ENCODE assay signal across 1 cellular context in the genomic region with DNA sequence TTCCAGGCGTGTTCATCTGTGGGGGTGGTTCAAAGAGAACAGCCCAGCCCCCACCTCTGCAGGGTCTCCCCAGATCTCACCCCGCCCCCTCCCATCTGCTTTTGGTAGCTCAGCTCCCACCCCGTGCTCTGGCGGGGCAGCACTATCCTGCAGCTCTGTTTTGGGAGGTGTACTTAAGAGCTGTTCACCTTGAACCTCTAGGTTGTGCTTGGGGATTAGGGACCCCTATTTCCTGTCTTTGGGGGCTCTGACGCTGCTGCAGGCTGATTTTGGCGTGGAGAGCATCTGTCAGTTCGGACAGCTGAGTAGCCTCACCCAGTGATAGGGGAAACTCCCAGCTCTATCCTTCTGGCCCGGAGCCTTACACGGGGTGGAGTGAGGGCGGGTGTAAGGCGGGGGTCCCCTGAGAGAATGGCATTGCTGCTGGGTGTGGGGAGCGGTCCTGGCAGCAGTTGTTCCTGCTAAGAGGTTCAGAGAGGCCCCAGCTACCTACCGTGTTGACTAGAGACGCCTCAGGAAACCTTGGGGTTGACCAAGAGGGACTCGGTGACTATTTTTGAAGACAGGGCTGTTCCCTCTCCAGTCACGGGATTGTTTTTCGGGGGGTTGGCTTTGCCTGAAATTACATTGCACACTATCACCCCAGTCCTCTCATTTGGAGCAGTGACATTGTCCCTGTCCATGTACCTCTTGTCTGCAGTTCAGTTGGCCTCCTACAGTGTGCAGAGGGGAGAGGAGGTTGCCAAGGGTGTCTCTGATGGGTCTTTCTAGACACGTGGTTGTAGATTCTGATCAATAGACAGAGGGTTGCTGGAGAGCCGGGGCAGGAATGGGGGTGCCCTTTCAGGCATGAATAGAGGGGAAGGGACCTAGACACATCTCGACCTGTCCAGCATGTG.
TF ChIP-seq lines count a peak whose summit lies in the region.

No MANE protein-coding gene starts in this region.

TF ChIP-seq in HEK293, 187 proteins besides CTCF, POLR2A, EP300 and RAD21 (continued from another document):
- TF ChIP-seq, protein P1, sequence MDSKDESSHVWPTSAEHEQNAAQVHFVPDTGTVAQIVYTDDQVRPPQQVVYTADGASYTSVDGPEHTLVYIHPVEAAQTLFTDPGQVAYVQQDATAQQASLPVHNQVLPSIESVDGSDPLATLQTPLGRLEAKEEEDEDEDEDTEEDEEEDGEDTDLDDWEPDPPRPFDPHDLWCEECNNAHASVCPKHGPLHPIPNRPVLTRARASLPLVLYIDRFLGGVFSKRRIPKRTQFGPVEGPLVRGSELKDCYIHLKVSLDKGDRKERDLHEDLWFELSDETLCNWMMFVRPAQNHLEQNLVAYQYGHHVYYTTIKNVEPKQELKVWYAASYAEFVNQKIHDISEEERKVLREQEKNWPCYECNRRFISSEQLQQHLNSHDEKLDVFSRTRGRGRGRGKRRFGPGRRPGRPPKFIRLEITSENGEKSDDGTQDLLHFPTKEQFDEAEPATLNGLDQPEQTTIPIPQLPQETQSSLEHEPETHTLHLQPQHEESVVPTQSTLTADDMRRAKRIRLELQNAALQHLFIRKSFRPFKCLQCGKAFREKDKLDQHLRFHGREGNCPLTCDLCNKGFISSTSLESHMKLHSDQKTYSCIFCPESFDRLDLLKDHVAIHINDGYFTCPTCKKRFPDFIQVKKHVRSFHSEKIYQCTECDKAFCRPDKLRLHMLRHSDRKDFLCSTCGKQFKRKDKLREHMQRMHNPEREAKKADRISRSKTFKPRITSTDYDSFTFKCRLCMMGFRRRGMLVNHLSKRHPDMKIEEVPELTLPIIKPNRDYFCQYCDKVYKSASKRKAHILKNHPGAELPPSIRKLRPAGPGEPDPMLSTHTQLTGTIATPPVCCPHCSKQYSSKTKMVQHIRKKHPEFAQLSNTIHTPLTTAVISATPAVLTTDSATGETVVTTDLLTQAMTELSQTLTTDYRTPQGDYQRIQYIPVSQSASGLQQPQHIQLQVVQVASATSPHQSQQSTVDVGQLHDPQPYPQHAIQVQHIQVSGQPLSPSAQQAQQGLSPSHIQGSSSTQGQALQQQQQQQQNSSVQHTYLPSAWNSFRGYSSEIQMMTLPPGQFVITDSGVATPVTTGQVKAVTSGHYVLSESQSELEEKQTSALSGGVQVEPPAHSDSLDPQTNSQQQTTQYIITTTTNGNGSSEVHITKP (tag by site-specific recombination; IDR thresholded peaks at IDR 0.05) = 0 out of 2 replicates have a peak, but pooled peaks have one; percentile 2
